In genomic region chr16:67213197-67214019, GRCh38 we compare ENCODE assay signal across 1 cellular context.
TF ChIP-seq lines count a peak whose summit lies in the region.

No MANE protein-coding gene starts in this region.

TF ChIP-seq in HepG2, 621 proteins besides CTCF, POLR2A, EP300 and RAD21:
- peak; percentile 43 for TF ChIP-seq KDM5B (CRISPR knock-in tag; IDR thresholded peaks at IDR 0.05; ENCODE audit: borderline replicate concordance)
- no peak for TF ChIP-seq RAD51 (IDR thresholded peaks at IDR 0.05; ENCODE audit: borderline replicate concordance)
- TF ChIP-seq HOXA3 (CRISPR knock-in tag; IDR thresholded peaks at IDR 0.05): peak; percentile 8; the same call in 1 of the 2 replicates
- TF ChIP-seq HNF4G (IDR thresholded peaks at IDR 0.05; ENCODE audit: borderline replicate concordance, low read depth, low read length): no peak
- no peak for TF ChIP-seq HNF4G (CRISPR knock-in tag; IDR thresholded peaks at IDR 0.05; ENCODE audit: borderline replicate concordance, low read depth)
- TF ChIP-seq ZNF687 (CRISPR knock-in tag; IDR thresholded peaks at IDR 0.05): peak; percentile 18; the same call in 1 of the 2 replicates
- 0 out of 2 replicates have a peak, but pooled peaks have one; percentile 9 for TF ChIP-seq REPIN1 (CRISPR knock-in tag; IDR thresholded peaks at IDR 0.05; ENCODE audit: borderline replicate concordance, low read depth)
- peak; percentile 64; the same call in 1 of the 2 replicates for TF ChIP-seq ZNF333 (CRISPR knock-in tag; IDR thresholded peaks at IDR 0.05; ENCODE audit: borderline replicate concordance)
- TF ChIP-seq TBX2 (CRISPR knock-in tag; IDR thresholded peaks at IDR 0.05; ENCODE audit: borderline replicate concordance): 0 out of 2 replicates have a peak, but pooled peaks have one; percentile 17
- TF ChIP-seq BORCS8-MEF2B (CRISPR knock-in tag; IDR thresholded peaks at IDR 0.05): peak; percentile 49; the same call in 1 of the 2 replicates
- TF ChIP-seq CAMTA2 (CRISPR knock-in tag; IDR thresholded peaks at IDR 0.05; ENCODE audit: borderline replicate concordance): 0 out of 2 replicates have a peak, but pooled peaks have one; percentile 47
